In genomic region chr20:5207138-5207537, GRCh38 we compare ENCODE assay signal across 28 cellular contexts.
"Had no signal": no experiment of that assay in that cellular context is flagged by ENCODE, and none has a peak within 500 bp of the region (broad histone marks: within the 10 kb centered on the region; RNA-seq: fewer than 3 reads in every experiment).

No MANE protein-coding gene starts in this region.

- H3K27ac ChIP-seq: colonic mucosa, coronary artery, epithelial cell of prostate, esophagus muscularis mucosa, esophagus squamous epithelium, foreskin keratinocyte, gastrocnemius medialis, gastroesophageal sphincter, heart left ventricle, heart right ventricle had no signal

- DNase-seq: colonic mucosa; cortex of kidney; dermis blood vessel endothelial cell; dorsolateral prefrontal cortex; effector CD4-positive, alpha-beta T cell; effector CD8-positive, alpha-beta T cell; effector memory CD4-positive, alpha-beta T cell; effector memory CD8-positive, alpha-beta T cell; endodermal cell; erythroblast; esophagus squamous epithelium; foreskin fibroblast; foreskin keratinocyte; foreskin melanocyte; gastrocnemius medialis; glutamatergic neuron; heart left ventricle; heart right ventricle had no signal

- FAIRE-seq: colon, endometrium, endothelial cell of umbilical vein, frontal cortex had no signal

- H3K4me3 Mint-ChIP-seq: dendritic cell treated with granulocyte-macrophage colony-stimulating factor and Interleukin-4, amounts not matched to agents 40 ng/mL and 50 ng/mL, for 4 days; effector memory CD8-positive, alpha-beta T cell; endodermal cell had no signal

- H3K36me3 ChIP-seq: colonic mucosa, gastrocnemius medialis had no signal

- H3K4me3 ChIP-seq: colonic mucosa, coronary artery, dorsolateral prefrontal cortex, esophagus muscularis mucosa, esophagus squamous epithelium, gastrocnemius medialis, gastroesophageal sphincter, heart left ventricle, heart right ventricle had no signal

- H3K27me3 ChIP-seq: colonic mucosa, dorsolateral prefrontal cortex, esophagus muscularis mucosa, esophagus squamous epithelium, foreskin keratinocyte, gastrocnemius medialis, gastroesophageal sphincter, heart left ventricle, heart right ventricle had no signal

- H3K9me3 Mint-ChIP-seq: dendritic cell treated with granulocyte-macrophage colony-stimulating factor and Interleukin-4, amounts not matched to agents 40 ng/mL and 50 ng/mL, for 4 days; effector memory CD8-positive, alpha-beta T cell; endodermal cell had no signal

- H3K27ac Mint-ChIP-seq: dendritic cell treated with granulocyte-macrophage colony-stimulating factor and Interleukin-4, amounts not matched to agents 40 ng/mL and 50 ng/mL, for 4 days; effector memory CD8-positive, alpha-beta T cell; endodermal cell had no signal

- H3K4me1 ChIP-seq: colonic mucosa, esophagus squamous epithelium, foreskin keratinocyte, gastrocnemius medialis had no signal

- H3K9me3 ChIP-seq: colonic mucosa, esophagus muscularis mucosa, esophagus squamous epithelium, gastrocnemius medialis, gastroesophageal sphincter, heart left ventricle, heart right ventricle had no signal

- ATAC-seq: effector memory CD8-positive, alpha-beta T cell; esophagus mucosa; foreskin keratinocyte; gastrocnemius medialis; gastroesophageal sphincter; heart left ventricle; heart right ventricle had no signal
